ENCODE assay signal across 8 cellular contexts in genomic region chr12:27244680-27245005, GRCh38. TPM values are rescaled to one million over a fixed set of nuclear protein-coding genes. Genes with fewer than 3 reads are reported as not detected.
A peak's percentile ranks its signal among the peaks of the same experiment; 100 is the strongest.
DNase-seq lines count a peak whose midpoint lies in the region; ATAC-seq and TF ChIP-seq lines count a peak whose summit lies in the region.

No MANE protein-coding gene starts in this region.

- no peak for TF ChIP-seq CTCF in AG09309 (IDR thresholded peaks at IDR 0.05; ENCODE audit: control insufficient read depth, insufficient read depth, low read depth, low read length, missing control alignments)
- TF ChIP-seq CTCF in HEK293 (tag by site-specific recombination; IDR thresholded peaks at IDR 0.05) = no peak
- no peak for TF ChIP-seq CTCF in adrenal gland (IDR thresholded peaks at IDR 0.05)
- TF ChIP-seq CTCF in liver (IDR thresholded peaks at IDR 0.05; ENCODE audit: low read depth, low read length, missing input control) = no peak
- no peak for TF ChIP-seq CTCF in transverse colon (IDR thresholded peaks at IDR 0.05)

- peak overlapping the region; percentile 91 for H3K4me3 ChIP-seq in AG09309 (ENCODE audit: control insufficient read depth, low read depth, low read length)
- H3K4me3 ChIP-seq in HEK293 (ENCODE audit: low read depth, low read length) = peak overlapping the region; percentile 89
- peak overlapping the region; percentile 63 to 82 (median 68) for H3K4me3 ChIP-seq in adrenal gland
- H3K4me3 ChIP-seq in liver (ENCODE audit: low read depth in 1 of 3, low read length in 3 of 3) = peak overlapping the region; percentile 62 to 95 (median 85)
- peak overlapping the region; percentile 69 to 82 (median 74) for H3K4me3 ChIP-seq in transverse colon

- POLR2A ChIA-PET in HEK293 (lab: Yijun Ruan, JAX) = interaction anchor here (0.6 to 1.7 kb wide), 10 partner anchors 14 to 1120 kb away, joined by 3 to 9 read pairs (median 4); partner anchors contain the start of gene BHLHE41

- peak overlapping the region; percentile 81 to 94 for H3K9ac ChIP-seq in liver (ENCODE audit: low read depth in 1 of 2, low read length in 2 of 2)

- intact Hi-C loops in adrenal gland (cut with DNase I) (loop anchor here in 1 of 2 donors (5.0 kb wide), 1 partner anchor 58 kb away; no protein-coding TSS in a partner anchor), transverse colon (cut with DNase I; ENCODE audit: low total_unique reads) (loop anchor here (5.0 kb wide), 1 partner anchor 47 kb away; no protein-coding TSS in a partner anchor)

- peak overlapping the region; percentile 71 for H3K27ac ChIP-seq in HEK293 (ENCODE audit: extremely low read depth, low read depth, low read length)
- peak overlapping the region; percentile 17 to 87 (median 78) for H3K27ac ChIP-seq in adrenal gland
- peak overlapping the region; percentile 81 to 91 for H3K27ac ChIP-seq in liver (ENCODE audit: low read depth in 1 of 2, low read length in 2 of 2)
- peak overlapping the region; percentile 91 to 94 (median 92) for H3K27ac ChIP-seq in transverse colon

- 0% methylated on average over 13 of the region's 13 CpGs for WGBS in adrenal gland, 4 donors
- under 1% methylated on average over 13 of the region's 13 CpGs for WGBS in liver
- WGBS in transverse colon (ENCODE audit: low coverage in 1 of 2), 2 donors = 0 to 6% methylated on average over 6 to 13 of the region's 13 CpGs

- in situ Hi-C loops in transverse colon (cut with MboI; ENCODE audit: low pct_ligation_motif_present in 1 of 4, low pct_unique_long_range_greater_than_20kb in 1 of 4, low sequenced_read_pairs in 3 of 4) = loop anchor here in 1 of 4 donors (10.0 kb wide), 1 partner anchor 220 kb away; the partner anchor contains the start of gene MED21

- ATAC-seq in HG03139 (IDR thresholded peaks at IDR 0.05; ENCODE audit: unreplicated experiment) = no peak

- H3K36me3 ChIP-seq in HEK293 (ENCODE audit: control insufficient read depth in 2 of 2, insufficient read depth in 1 of 2, low read length in 2 of 2) = no peaks in the 10 kb centered on the region
- no peaks in the 10 kb centered on the region for H3K36me3 ChIP-seq in adrenal gland (replicated peaks in 1 of 2)
- no peaks in the 10 kb centered on the region for H3K36me3 ChIP-seq in liver (ENCODE audit: control insufficient read depth in 4 of 4, insufficient read depth in 3 of 4, low read depth in 1 of 4, low read length in 3 of 4)
- no peaks in the 10 kb centered on the region for H3K36me3 ChIP-seq in transverse colon

- TF ChIP-seq POLR2A in adrenal gland (IDR thresholded peaks at IDR 0.05) (no peak), transverse colon (IDR thresholded peaks at IDR 0.05) (no peak)

- H3K9me3 ChIP-seq in HEK293 (ENCODE audit: control insufficient read depth, insufficient read depth, low read depth, low read length) (no peaks in the 10 kb centered on the region; the same call in 1 of the 2 replicates), adrenal gland (replicated peaks in 1 of 3) (no peaks in the 10 kb centered on the region), liver (ENCODE audit: control insufficient read depth in 4 of 4, low read length in 3 of 4) (no peaks in the 10 kb centered on the region), transverse colon (no peaks in the 10 kb centered on the region)

- CTCF ChIA-PET in HEK293 (lab: Yijun Ruan, JAX) = interaction anchor here (0.6 to 1.4 kb wide), 2 partner anchors 40 to 229 kb away, joined by 3 read pairs; no protein-coding TSS in a partner anchor

- no peaks in the 10 kb centered on the region for H3K27me3 ChIP-seq in adrenal gland
- no peaks in the 10 kb centered on the region for H3K27me3 ChIP-seq in liver (ENCODE audit: control insufficient read depth in 4 of 4, insufficient read depth in 4 of 4, low read length in 3 of 4)
- no peaks in the 10 kb centered on the region for H3K27me3 ChIP-seq in transverse colon

- no peak for TF ChIP-seq EP300 in transverse colon (IDR thresholded peaks at IDR 0.05; ENCODE audit: low read depth)

- no peak for DNase-seq in AG09309 (ENCODE audit: low read depth)
- no peak for DNase-seq in adrenal gland
- DNase-seq in transverse colon = no peak
- DNase-seq in nucleus accumbens (lab: John Stamatoyannopoulos, UW) = no peak
- DNase-seq in stimulated activated CD8-positive, alpha-beta memory T cell treated with anti-CD3 and anti-CD28 coated beads, Interleukin-4, amount 100 ng/mL, for 48 hours = no peak

- no peak for TF ChIP-seq RAD21 in liver (IDR thresholded peaks at IDR 0.05)

- H3K4me1 ChIP-seq in HEK293 (ENCODE audit: control insufficient read depth, insufficient read depth, low read length) = peaks cover 16% of the 10 kb centered on the region
- peaks cover 11 to 23% of the 10 kb centered on the region in 2 donors for H3K4me1 ChIP-seq in adrenal gland (replicated peaks in 1 of 2)
- H3K4me1 ChIP-seq in liver (ENCODE audit: control insufficient read depth in 4 of 4, insufficient read depth in 4 of 4, low read length in 3 of 4) = peaks cover 4 to 12% (median 9%) of the 10 kb centered on the region in 4 donors
- peaks cover 4 to 42% (median 15%) of the 10 kb centered on the region in 4 donors for H3K4me1 ChIP-seq in transverse colon

TF ChIP-seq in HEK293, 187 proteins besides CTCF, POLR2A, EP300 and RAD21:
- no peak for TF ChIP-seq ZNF664 (tag by site-specific recombination; IDR thresholded peaks at IDR 0.05)
- 0 out of 2 replicates have a peak, but pooled peaks have one; percentile 6 for TF ChIP-seq ZFP37 (tag by site-specific recombination; IDR thresholded peaks at IDR 0.05)
- TF ChIP-seq ZNF148 (tag by site-specific recombination; IDR thresholded peaks at IDR 0.05; ENCODE audit: borderline replicate concordance) = no peak
- no peak for TF ChIP-seq ZSCAN16 (tag by site-specific recombination; IDR thresholded peaks at IDR 0.05)
- TF ChIP-seq ZSCAN30 (tag by site-specific recombination; IDR thresholded peaks at IDR 0.05) = no peak
- TF ChIP-seq ZNF335 (tag by site-specific recombination; conservative IDR thresholded peaks at IDR 0.05) = peak; percentile 11; the same call in 1 of the 2 replicates

TF ChIP-seq in liver, 16 proteins besides CTCF, POLR2A, EP300 and RAD21:
- no peak for TF ChIP-seq FOXA2 (IDR thresholded peaks at IDR 0.05)
- peak; percentile 36 for TF ChIP-seq YY1 (IDR thresholded peaks at IDR 0.05)
- no peak for TF ChIP-seq HNF4A (conservative IDR thresholded peaks at IDR 0.05)
- no peak for TF ChIP-seq SP1 (IDR thresholded peaks at IDR 0.05)
- TF ChIP-seq REST (IDR thresholded peaks at IDR 0.05) = no peak
- no peak for TF ChIP-seq EGR1 (IDR thresholded peaks at IDR 0.05; ENCODE audit: low read depth in 2 of 2)

RNA-seq across cellular contexts. Expression of gene STK38L, which starts 0.6 kb away (rescaled TPM):
- 100 to 1,000 TPM in 1 of 8 donors, 10 to 100 TPM in 7; 12.5 to 298 (median 31.1) TPM for total RNA-seq in adrenal gland
- 10 to 100 TPM; 10.2 to 15.4 (median 10.9) TPM for polyA plus RNA-seq in adrenal gland
- 1 to 10 TPM; 6.7 to 8.6 TPM for total RNA-seq in liver
- 1 to 10 TPM; 2.8 to 6.5 TPM for polyA plus RNA-seq in liver
- total RNA-seq in transverse colon = 10 to 100 TPM; 18.5 to 51.8 (median 40.9) TPM
